9 cellular contexts compared by ENCODE assay signal in genomic region chr1:53508991-53509663, GRCh38. TPM values are rescaled to one million over a fixed set of nuclear protein-coding genes. Genes with fewer than 3 reads are reported as not detected.
DNase-seq lines count a peak whose midpoint lies in the region; ATAC-seq and TF ChIP-seq lines count a peak whose summit lies in the region.
"Had no signal": no experiment of that assay in that cellular context is flagged by ENCODE, and none has a peak within 500 bp of the region (broad histone marks: within the 10 kb centered on the region; RNA-seq: fewer than 3 reads in every experiment).

No MANE protein-coding gene starts in this region.

- H3K79me1 ChIP-seq in H9 (ENCODE audit: insufficient read depth, low read depth, low read length, poor library complexity, severe bottlenecking): no peaks in the 10 kb centered on the region

- no peak overlapping the region for H4K91ac ChIP-seq in H9 (ENCODE audit: insufficient read length, low read depth, low read length)

- no peak overlapping the region for H3K9ac ChIP-seq in H9 (ENCODE audit: extremely low read depth, insufficient read length, low read length)

- no peak overlapping the region for H2BK5ac ChIP-seq in H9 (ENCODE audit: insufficient read length, low read length)

- no peaks in the 10 kb centered on the region for H3K79me2 ChIP-seq in H9 (ENCODE audit: insufficient read depth, low read length)

- TF ChIP-seq EP300 in sigmoid colon (IDR thresholded peaks at IDR 0.05): no peak

- TF ChIP-seq POLR2A in sigmoid colon (IDR thresholded peaks at IDR 0.05): no peak

- H3K18ac ChIP-seq in H9 (ENCODE audit: insufficient read length, low read depth, low read length): no peak overlapping the region

- no peak overlapping the region; a peak in 1 of 5 replicates for H3K4me3 Mint-ChIP-seq in H9
- H3K4me3 Mint-ChIP-seq in stimulated activated effector memory CD8-positive, alpha-beta T cell treated with anti-CD3 and anti-CD28 coated beads, Interleukin-12 subunit alpha, Interleukin-12 subunit beta, amount 100 ng/mL, for 72 hours: no peak overlapping the region

- no peak for TF ChIP-seq CTCF in H9 (conservative IDR thresholded peaks at IDR 0.05)
- no peak for TF ChIP-seq CTCF in foreskin keratinocyte (conservative IDR thresholded peaks at IDR 0.05)
- no peak for TF ChIP-seq CTCF in sigmoid colon (IDR thresholded peaks at IDR 0.05)

- H2AK5ac ChIP-seq in H9 (ENCODE audit: insufficient read length, low read length): no peak overlapping the region

- peaks cover 3% of the 10 kb centered on the region for H4K20me1 ChIP-seq in H9 (ENCODE audit: control insufficient read depth, insufficient read depth, insufficient read length)

- no peak overlapping the region for H2BK20ac ChIP-seq in H9 (ENCODE audit: low read depth, low read length, poor library complexity, severe bottlenecking)

- H3K23ac ChIP-seq in H9 (ENCODE audit: insufficient read length, low read depth, low read length): no peak overlapping the region

- H3K4me1 Mint-ChIP-seq in H9: peaks cover 19 to 41% of the 10 kb centered on the region in 2 experiments
- H3K4me1 Mint-ChIP-seq in stimulated activated effector memory CD8-positive, alpha-beta T cell treated with anti-CD3 and anti-CD28 coated beads, Interleukin-12 subunit alpha, Interleukin-12 subunit beta, amount 100 ng/mL, for 72 hours: peaks cover 8% of the 10 kb centered on the region

- peak; percentile 88 for ATAC-seq in foreskin keratinocyte
- peak; percentile 70 for ATAC-seq in stimulated activated effector memory CD8-positive, alpha-beta T cell treated with anti-CD3 and anti-CD28 coated beads, Interleukin-12 subunit alpha, Interleukin-12 subunit beta, amount 100 ng/mL, for 72 hours

- no peak overlapping the region for H2BK15ac ChIP-seq in H9 (ENCODE audit: low read depth, low read length)

- H3K23me2 ChIP-seq in H9 (ENCODE audit: insufficient read length, low read depth, low read length, poor library complexity, severe bottlenecking): no peaks in the 10 kb centered on the region

- intact Hi-C loops in sigmoid colon (cut with DNase I): no loop called here

- H3K56ac ChIP-seq in H9 (ENCODE audit: insufficient read length, low read depth, low read length): no peak overlapping the region

- no peaks in the 10 kb centered on the region for H3K36me3 ChIP-seq in sigmoid colon

- H2BK12ac ChIP-seq in H9 (ENCODE audit: insufficient read length, low read depth, low read length): no peak overlapping the region

- H4K8ac ChIP-seq in H9 (replicated peaks; ENCODE audit: insufficient read length, low read depth, low read length): no peak overlapping the region

- no peaks in the 10 kb centered on the region for H3K9me3 Mint-ChIP-seq in H9
- H3K9me3 Mint-ChIP-seq in stimulated activated effector memory CD8-positive, alpha-beta T cell treated with anti-CD3 and anti-CD28 coated beads, Interleukin-12 subunit alpha, Interleukin-12 subunit beta, amount 100 ng/mL, for 72 hours: no peaks in the 10 kb centered on the region

- no peaks in the 10 kb centered on the region for H3K27me3 ChIP-seq in H9 (ENCODE audit: insufficient read depth, low read length)
- peaks cover 22% of the 10 kb centered on the region for H3K27me3 ChIP-seq in foreskin keratinocyte
- no peaks in the 10 kb centered on the region for H3K27me3 ChIP-seq in sigmoid colon

- H3K27ac ChIP-seq in H9 (ENCODE audit: insufficient read length, low read depth, low read length) (no peak overlapping the region), foreskin keratinocyte (no peak overlapping the region), sigmoid colon (no peak overlapping the region)

- DNase-seq in H9 (no peak), RPMI8226 (peak; percentile 35), foreskin keratinocyte (peak in 1 of 2 donors; percentile 23), NCI-H2171 treated with DMSO at 0.1 percent for 48 hours (lab: John Stamatoyannopoulos, UW) (no peak), sigmoid colon (no peak), putamen (ENCODE audit: low spot score) (no peak)
- DNase-seq in stimulated activated effector memory CD8-positive, alpha-beta T cell treated with anti-CD3 and anti-CD28 coated beads, Interleukin-12 subunit alpha, Interleukin-12 subunit beta, amount 100 ng/mL, for 72 hours (ENCODE audit: low spot score in 2 of 2): no peak
- DNase-seq: T-helper 9 cell had no signal

- no peaks in the 10 kb centered on the region; a peak in 1 of 7 replicates for H3K36me3 Mint-ChIP-seq in H9 (ENCODE audit: insufficient read depth in 1 of 3, low read depth in 3 of 3)
- H3K36me3 Mint-ChIP-seq in stimulated activated effector memory CD8-positive, alpha-beta T cell treated with anti-CD3 and anti-CD28 coated beads, Interleukin-12 subunit alpha, Interleukin-12 subunit beta, amount 100 ng/mL, for 72 hours: no peaks in the 10 kb centered on the region

- H3K4me3 ChIP-seq in sigmoid colon: no peak overlapping the region

- H3K4ac ChIP-seq in H9 (ENCODE audit: low read depth, low read length): no peak overlapping the region

- no peak overlapping the region for H2AFZ ChIP-seq in H9 (ENCODE audit: low read length)

- no peak overlapping the region for H3T11ph ChIP-seq in H9 (ENCODE audit: low read length)

- H3K14ac ChIP-seq in H9 (ENCODE audit: insufficient read depth, low read length): peak overlapping the region; percentile 4; the same call in 1 of the 2 replicates

- H2BK120ac ChIP-seq in H9 (ENCODE audit: low read depth, low read length, poor library complexity, severe bottlenecking): no peak overlapping the region

- peaks cover 4% of the 10 kb centered on the region for H3K27me3 Mint-ChIP-seq in H9 (ENCODE audit: low read depth)

- no peak overlapping the region for H3K4me2 ChIP-seq in H9 (ENCODE audit: insufficient read depth, insufficient read length, low read length)

- no peaks in the 10 kb centered on the region for H3K4me1 ChIP-seq in H9 (ENCODE audit: insufficient read depth, low read length)
- H3K4me1 ChIP-seq in foreskin keratinocyte: no peaks in the 10 kb centered on the region
- peaks cover 0 to 21% (median 20%) of the 10 kb centered on the region in 4 donors for H3K4me1 ChIP-seq in sigmoid colon

- H3K9me3 ChIP-seq in H9 (ENCODE audit: control insufficient read depth, low read depth, low read length) (no peaks in the 10 kb centered on the region), sigmoid colon (no peaks in the 10 kb centered on the region)

- WGBS in H9 (ENCODE audit: extremely low coverage, insufficient read length, low lambda C conversion rate): no CpG with 5 or more reads among the region's 23 CpGs
- 59% methylated on average over 23 of the region's 23 CpGs for WGBS in sigmoid colon, 2 donors

- H4K5ac ChIP-seq in H9 (ENCODE audit: insufficient read length, low read depth, low read length): no peak overlapping the region

- H3K27ac Mint-ChIP-seq in H9: peak overlapping the region in 1 of 3 experiments; percentile 88; a peak in 2 of 7 replicates
- H3K27ac Mint-ChIP-seq in stimulated activated effector memory CD8-positive, alpha-beta T cell treated with anti-CD3 and anti-CD28 coated beads, Interleukin-12 subunit alpha, Interleukin-12 subunit beta, amount 100 ng/mL, for 72 hours: peak overlapping the region; percentile 45

RNA-seq across cellular contexts. Expression of gene DMRTB1, which starts 49.9 kb away (rescaled TPM):
- total RNA-seq in H9 (2021) (not detected in 2 replicates), foreskin keratinocyte (not detected in 2 replicates), sigmoid colon (not detected)
- polyA plus RNA-seq in foreskin keratinocyte (not detected in 2 replicates), sigmoid colon (not detected)
- total RNA-seq: lung microvascular endothelial cell had no signal
